2 cellular contexts compared by ENCODE assay signal in the genomic region with DNA sequence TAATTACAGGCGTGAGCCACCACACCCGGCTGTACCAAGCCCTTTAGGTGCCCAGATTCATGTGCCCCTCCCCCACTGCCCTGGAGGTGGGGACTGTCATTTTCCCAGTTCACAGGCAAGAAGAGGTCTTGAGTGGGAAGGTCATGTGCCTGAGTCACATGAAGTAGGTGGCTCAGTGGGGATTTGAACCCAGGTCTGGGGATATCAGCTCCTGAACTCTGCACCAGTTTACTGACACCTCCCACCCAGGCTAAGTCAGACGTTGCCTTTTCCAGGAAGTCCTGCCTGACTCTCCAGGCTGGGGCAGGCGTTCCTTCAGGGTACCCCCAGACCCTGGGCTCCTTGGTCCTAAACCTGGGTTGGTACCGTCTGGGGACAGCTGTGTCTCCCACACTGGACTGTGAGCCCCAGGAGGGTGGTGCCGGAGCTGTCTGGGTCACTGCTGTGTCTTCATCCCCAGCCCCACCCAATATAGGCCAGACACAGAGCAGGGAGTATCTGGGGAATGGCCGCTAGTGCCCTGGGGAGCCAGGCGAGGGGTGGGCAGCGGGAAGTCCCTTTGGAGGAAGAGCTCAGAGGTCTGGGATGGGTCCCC.
A peak's percentile ranks its signal among the peaks of the same experiment; 100 is the strongest.
TF ChIP-seq lines count a peak whose summit lies in the region.

No MANE protein-coding gene starts in this region.

TF ChIP-seq in A549, 52 proteins besides CTCF, POLR2A, EP300 and RAD21:
- TF ChIP-seq, protein P1, sequence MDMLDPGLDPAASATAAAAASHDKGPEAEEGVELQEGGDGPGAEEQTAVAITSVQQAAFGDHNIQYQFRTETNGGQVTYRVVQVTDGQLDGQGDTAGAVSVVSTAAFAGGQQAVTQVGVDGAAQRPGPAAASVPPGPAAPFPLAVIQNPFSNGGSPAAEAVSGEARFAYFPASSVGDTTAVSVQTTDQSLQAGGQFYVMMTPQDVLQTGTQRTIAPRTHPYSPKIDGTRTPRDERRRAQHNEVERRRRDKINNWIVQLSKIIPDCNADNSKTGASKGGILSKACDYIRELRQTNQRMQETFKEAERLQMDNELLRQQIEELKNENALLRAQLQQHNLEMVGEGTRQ (IDR thresholded peaks at IDR 0.05): peak; percentile 42; the same call in 1 of the 2 replicates
- TF ChIP-seq NPAS2 (CRISPR knock-in tag; IDR thresholded peaks at IDR 0.05; ENCODE audit: borderline replicate concordance): no peak
- TF ChIP-seq FOSB (CRISPR knock-in tag; IDR thresholded peaks at IDR 0.05): no peak
- TF ChIP-seq, protein P2, sequence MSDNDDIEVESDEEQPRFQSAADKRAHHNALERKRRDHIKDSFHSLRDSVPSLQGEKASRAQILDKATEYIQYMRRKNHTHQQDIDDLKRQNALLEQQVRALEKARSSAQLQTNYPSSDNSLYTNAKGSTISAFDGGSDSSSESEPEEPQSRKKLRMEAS (IDR thresholded peaks at IDR 0.05): peak; percentile 33; the same call in 1 of the 2 replicates
- no peak for TF ChIP-seq HDAC2 (IDR thresholded peaks at IDR 0.05)

TF ChIP-seq in GM12878, 131 proteins besides CTCF, POLR2A, EP300 and RAD21:
- TF ChIP-seq RAD51 (IDR thresholded peaks at IDR 0.05): 0 out of 2 replicates have a peak, but pooled peaks have one; percentile 55
- TF ChIP-seq SP1 (IDR thresholded peaks at IDR 0.05; ENCODE audit: low read depth, low read length): no peak
